9 cellular contexts compared by ENCODE assay signal in the genomic region with DNA sequence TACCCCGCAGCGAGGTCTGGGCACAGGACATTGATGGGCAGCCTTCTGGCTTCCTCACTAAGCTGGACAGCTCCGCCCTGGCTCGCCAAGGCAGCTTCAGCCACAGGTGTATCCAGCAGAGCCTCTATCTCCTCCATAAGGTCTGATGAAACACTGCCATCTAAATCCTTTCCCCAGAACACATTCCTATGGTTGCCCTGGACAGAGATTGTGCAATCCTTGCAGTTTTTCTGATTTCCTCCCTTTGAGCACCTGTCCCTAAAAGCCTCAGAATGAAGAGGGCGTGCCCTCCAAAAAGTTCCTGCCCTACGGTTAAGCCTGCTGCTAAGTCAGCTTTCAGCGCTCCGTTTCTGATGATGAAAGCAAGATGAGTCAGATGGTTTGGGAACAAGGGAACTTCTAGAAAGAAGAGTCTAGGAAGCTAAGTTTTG. TPM values are rescaled to one million over a fixed set of nuclear protein-coding genes. Genes with fewer than 3 reads are reported as not detected.
DNase-seq lines count a peak whose midpoint lies in the region; ATAC-seq and TF ChIP-seq lines count a peak whose summit lies in the region.
"Had no signal": no experiment of that assay in that cellular context is flagged by ENCODE, and none has a peak within 500 bp of the region (broad histone marks: within the 10 kb centered on the region; RNA-seq: fewer than 3 reads in every experiment).

No MANE protein-coding gene starts in this region.

- peaks cover 29% of the 10 kb centered on the region for H3K4me1 Mint-ChIP-seq in CD14-positive monocyte

- in situ Hi-C loops in KBM-7 (cut with MboI; ENCODE audit: low pct_unique_long_range_greater_than_20kb, low sequenced_read_pairs), result no loop called here

- peaks cover 0 to 14% (median 7%) of the 10 kb centered on the region in 7 donors for H3K9me3 Mint-ChIP-seq in CD14-positive monocyte
- H3K9me3 Mint-ChIP-seq: central memory CD8-positive, alpha-beta T cell had no signal

- peak overlapping the region in 1 of 2 donors; percentile 70 for H3K4me3 Mint-ChIP-seq in CD14-positive monocyte
- H3K4me3 Mint-ChIP-seq: central memory CD8-positive, alpha-beta T cell had no signal

- H3K36me3 Mint-ChIP-seq in CD14-positive monocyte, result peaks cover 4 to 6% of the 10 kb centered on the region in 2 donors

- peak overlapping the region; percentile 69 to 92 (median 75) for H3K27ac Mint-ChIP-seq in CD14-positive monocyte

- peaks cover 19 to 28% (median 20%) of the 10 kb centered on the region in 3 donors for H3K27me3 Mint-ChIP-seq in CD14-positive monocyte (ENCODE audit: low read depth in 3 of 3)

- ATAC-seq in left lobe of liver, result peak; percentile 46
- no peak for ATAC-seq in HG03457 (IDR thresholded peaks at IDR 0.05; ENCODE audit: unreplicated experiment)

- intact Hi-C loops in CD14-positive monocyte (cut with micrococcal nuclease), result loop anchor here in 1 of 2 donors (5.0 kb wide), 1 partner anchor 37 kb away; the partner anchor contains the start of gene CD209

- peak; percentile 67 for DNase-seq in CD14-positive monocyte (ENCODE audit: low spot score)
- peak; percentile 68 for DNase-seq in KBM-7
- peak; percentile 76 for DNase-seq in amniotic epithelial cell (ENCODE audit: low read depth)
- DNase-seq in left lobe of liver (ENCODE audit: low spot score), result no peak
- no peak for DNase-seq in NCI-H82 treated with DMSO at 0.1 percent for 48 hours (lab: John Stamatoyannopoulos, UW; ENCODE audit: unreplicated experiment)
- DNase-seq in nucleus accumbens (lab: John Stamatoyannopoulos, UW), result no peak
- no peak for DNase-seq in NCI-H526 treated with DMSO at 0.1 percent for 48 hours (lab: John Stamatoyannopoulos, UW)

- no peak for TF ChIP-seq CTCF in CD14-positive monocyte (IDR thresholded peaks at IDR 0.05)

RNA-seq across cellular contexts. Expression of gene CLEC4M, which starts 21.0 kb away (rescaled TPM):
- not detected for polyA plus RNA-seq in CD14-positive monocyte
- total RNA-seq in left lobe of liver, result 13.2 TPM

RNA-seq across cellular contexts. Expression of gene CD209, which starts 36.7 kb away (rescaled TPM):
- polyA plus RNA-seq in CD14-positive monocyte, result 1 to 10 TPM; 1.8 to 2.1 TPM
- 1.2 TPM for total RNA-seq in left lobe of liver

RNA-seq across cellular contexts. Expression of gene EVI5L, which starts 46.0 kb away (rescaled TPM):
- polyA plus RNA-seq in CD14-positive monocyte, result 1 to 10 TPM in 1 of 2 donors, under 1 TPM in 1; 0.76 to 1.3 TPM
- total RNA-seq in left lobe of liver, result 4.8 TPM

RNA-seq across cellular contexts. Expression of gene CLEC4G, which starts 52.1 kb away (rescaled TPM):
- 1 to 10 TPM; 7.1 to 7.9 TPM for polyA plus RNA-seq in CD14-positive monocyte
- 34.3 TPM for total RNA-seq in left lobe of liver

Comparison
In these comparisons a context has a peak if more than half of its experiments do, and no peak if none do; other contexts are left out.
1. DNase-seq: peak in CD14-positive monocyte (single experiment), KBM-7 (single experiment) and amniotic epithelial cell (single experiment); none in left lobe of liver (single experiment), NCI-H82 treated with DMSO at 0.1 percent for 48 hours (single experiment), nucleus accumbens (0 of 56) and NCI-H526 treated with DMSO at 0.1 percent for 48 hours (single experiment).